Comparison of ENCODE assay signal across 15 cellular contexts in genomic region chr4:152500308-152500707, GRCh38.
"Had no signal": no experiment of that assay in that cellular context is flagged by ENCODE, and none has a peak within 500 bp of the region (broad histone marks: within the 10 kb centered on the region; RNA-seq: fewer than 3 reads in every experiment).

No MANE protein-coding gene starts in this region.

- H3K36me3 Mint-ChIP-seq: activated naive CD4-positive, alpha-beta T cell treated with anti-CD3 and anti-CD28 coated beads, Interleukin-2, amount 50 U/mL, for 72 hours had no signal

- DNase-seq: MG63, T1000 had no signal

- H3K36me3 ChIP-seq: adrenal gland, breast epithelium, MG63, Peyer's patch, WERI-Rb-1 had no signal

- H3K4me1 ChIP-seq: adrenal gland, breast epithelium, Peyer's patch had no signal

- H3K9me3 ChIP-seq: adrenal gland, body of pancreas, breast epithelium, MG63, Peyer's patch had no signal

- H3K27ac ChIP-seq: adrenal gland, body of pancreas, breast epithelium, Peyer's patch, RWPE1, WERI-Rb-1 had no signal

- H3K27me3 Mint-ChIP-seq: activated CD4-positive, alpha-beta memory T cell treated with anti-CD3 and anti-CD28 coated beads for 36 hours; activated CD4-positive, alpha-beta T cell treated with anti-CD3 and anti-CD28 coated beads for 36 hours had no signal

- H3K27ac Mint-ChIP-seq: activated CD4-positive, alpha-beta memory T cell treated with anti-CD3 and anti-CD28 coated beads for 36 hours; activated CD4-positive, alpha-beta T cell treated with anti-CD3 and anti-CD28 coated beads for 36 hours; activated naive CD4-positive, alpha-beta T cell treated with anti-CD3 and anti-CD28 coated beads for 36 hours; activated naive CD4-positive, alpha-beta T cell treated with anti-CD3 and anti-CD28 coated beads, Interleukin-2, amount 50 U/mL, for 72 hours; activated T-helper 1 cell treated with anti-CD3 and anti-CD28 coated beads, Interleukin-12 subunit alpha, Interleukin-12 subunit beta, Interleukin-2, Interleukin-4 antibody, amounts not matched to agents 30 ng/mL and 10 ng/mL and 1 ng/mL, durations not matched to agents 14 hours and 24 hours and 36 hours had no signal

- H3K4me3 Mint-ChIP-seq: activated CD4-positive, alpha-beta memory T cell treated with anti-CD3 and anti-CD28 coated beads for 36 hours; activated CD4-positive, alpha-beta T cell treated with anti-CD3 and anti-CD28 coated beads for 36 hours; activated naive CD4-positive, alpha-beta T cell treated with anti-CD3 and anti-CD28 coated beads for 36 hours; activated T-cell treated with anti-CD3 and anti-CD28 coated beads, Interleukin-2, amount 50 U/mL, for 4 hours; activated T-helper 1 cell treated with anti-CD3 and anti-CD28 coated beads, Interleukin-12 subunit alpha, Interleukin-12 subunit beta, Interleukin-2, Interleukin-4 antibody, amounts not matched to agents 30 ng/mL and 10 ng/mL and 1 ng/mL, durations not matched to agents 14 hours and 24 hours and 36 hours had no signal

- ATAC-seq: Right ventricle myocardium inferior had no signal

- H3K4me3 ChIP-seq: adrenal gland, body of pancreas, breast epithelium, MG63, Peyer's patch had no signal

- H3K27me3 ChIP-seq: adrenal gland, body of pancreas, breast epithelium, Peyer's patch had no signal

- H3K9me3 Mint-ChIP-seq: activated CD4-positive, alpha-beta memory T cell treated with anti-CD3 and anti-CD28 coated beads for 36 hours; activated naive CD4-positive, alpha-beta T cell treated with anti-CD3 and anti-CD28 coated beads for 36 hours; activated naive CD4-positive, alpha-beta T cell treated with anti-CD3 and anti-CD28 coated beads, Interleukin-2, amount 50 U/mL, for 72 hours; activated T-cell treated with anti-CD3 and anti-CD28 coated beads, Interleukin-2, amount 50 U/mL, for 4 hours; activated T-helper 1 cell treated with anti-CD3 and anti-CD28 coated beads, Interleukin-12 subunit alpha, Interleukin-12 subunit beta, Interleukin-2, Interleukin-4 antibody, amounts not matched to agents 30 ng/mL and 10 ng/mL and 1 ng/mL, durations not matched to agents 14 hours and 24 hours and 36 hours had no signal
